ENCODE assay signal across 9 cellular contexts in the genomic region with DNA sequence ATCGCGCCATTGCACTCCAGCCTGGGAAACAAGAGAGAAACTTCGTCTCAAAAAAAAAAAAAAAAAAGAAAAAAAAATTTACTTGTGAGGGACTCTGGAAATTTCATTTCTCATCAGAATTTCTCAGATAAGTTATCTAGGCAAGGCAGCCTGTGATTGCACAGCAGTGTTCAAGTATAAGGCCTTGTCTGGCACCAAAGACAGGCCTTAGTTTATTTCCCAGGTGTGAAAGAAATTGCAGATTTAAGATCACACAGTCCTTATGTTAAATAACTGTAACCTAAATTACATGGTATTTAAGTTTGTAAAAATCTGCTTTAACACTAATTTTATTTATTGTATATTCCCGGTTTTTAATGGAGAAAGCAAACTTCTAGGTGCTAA. TPM values are rescaled to one million over a fixed set of nuclear protein-coding genes. Genes with fewer than 3 reads are reported as not detected.
DNase-seq lines count a peak whose midpoint lies in the region; TF ChIP-seq lines count a peak whose summit lies in the region.
"Had no signal": no experiment of that assay in that cellular context is flagged by ENCODE, and none has a peak within 500 bp of the region (broad histone marks: within the 10 kb centered on the region; RNA-seq: fewer than 3 reads in every experiment).

No MANE protein-coding gene starts in this region.

- WGBS in sigmoid colon, 2 donors = 89 to 91% methylated on average over 4 of the region's 4 CpGs

- H3K9me3 ChIP-seq in sigmoid colon = no peaks in the 10 kb centered on the region

- peak overlapping the region; percentile 99 for H3K27ac ChIP-seq in RWPE1
- H3K27ac ChIP-seq in sigmoid colon = peak overlapping the region; percentile 96 to 99 (median 98)

- POLR2A ChIA-PET in RWPE1 (lab: Yijun Ruan, JAX; ENCODE audit: low non-redundant PET) (no interaction called here), GM10248 (lab: Yijun Ruan, JAX) (no interaction called here)

- TF ChIP-seq POLR2A in sigmoid colon (IDR thresholded peaks at IDR 0.05) = no peak

- peaks cover 0 to 11% (median 7%) of the 10 kb centered on the region in 4 donors for H3K4me1 ChIP-seq in sigmoid colon

- H3K4me3 ChIP-seq in GM12864 (ENCODE audit: low read depth, low read length) (peak overlapping the region; percentile 57; the same call in 1 of the 2 replicates), epithelial cell of proximal tubule (ENCODE audit: low read depth, low read length) (peak overlapping the region; percentile 73), sigmoid colon (no peak overlapping the region)

- CTCF ChIA-PET in RWPE1 (lab: Yijun Ruan, JAX) = no interaction called here
- CTCF ChIA-PET in GM10248 (lab: Yijun Ruan, JAX) = no interaction called here

- DNase-seq in GM12864 (ENCODE audit: low read depth) (no peak), RWPE1 (ENCODE audit: low spot score) (no peak), epithelial cell of proximal tubule (ENCODE audit: low read depth) (no peak), sigmoid colon (no peak), GM10266 (ENCODE audit: extremely low spot score) (no peak), H4 (ENCODE audit: low spot score) (no peak), pons (ENCODE audit: low spot score) (no peak), GM10248 (ENCODE audit: extremely low spot score) (no peak)
- DNase-seq: NCI-H1092 had no signal

- no peaks in the 10 kb centered on the region for H3K27me3 ChIP-seq in sigmoid colon

- H3K36me3 ChIP-seq in sigmoid colon = no peaks in the 10 kb centered on the region

- intact Hi-C loops in sigmoid colon (cut with DNase I) = loop anchor here (2.0 to 10.0 kb wide), 5 partner anchors 35 to 1013 kb away; partner anchors contain the start of gene HFE

- no peak for TF ChIP-seq CTCF in GM12864 (IDR thresholded peaks at IDR 0.05; ENCODE audit: low read depth, low read length, missing control alignments)
- TF ChIP-seq CTCF in RWPE1 (conservative IDR thresholded peaks at IDR 0.05; ENCODE audit: low read depth) = no peak
- TF ChIP-seq CTCF in epithelial cell of proximal tubule (conservative IDR thresholded peaks at IDR 0.05; ENCODE audit: low read depth, low read length) = no peak
- no peak for TF ChIP-seq CTCF in sigmoid colon (IDR thresholded peaks at IDR 0.05)
- no peak for TF ChIP-seq CTCF in GM10266 (IDR thresholded peaks at IDR 0.05; ENCODE audit: control insufficient read depth, insufficient read depth, low read depth, missing control alignments)
- TF ChIP-seq CTCF in GM10248 (IDR thresholded peaks at IDR 0.05; ENCODE audit: control extremely low read depth, extremely low read depth, low read depth, missing control alignments) = no peak

- TF ChIP-seq EP300 in sigmoid colon (IDR thresholded peaks at IDR 0.05) = no peak

RNA-seq across cellular contexts. Expression of gene HFE, which starts 34.8 kb away (rescaled TPM):
- 5.1 and 5.3 TPM in 2 replicates for total RNA-seq in epithelial cell of proximal tubule
- total RNA-seq in sigmoid colon = 1 to 10 TPM; 4.4 to 7.8 (median 4.9) TPM
- 1 to 10 TPM; 1.6 to 6.9 (median 1.8) TPM for polyA plus RNA-seq in sigmoid colon
- total RNA-seq in H4 (2014; rRNA removed; shearing (Covaris generic)) = 7.8 and 13.4 TPM in 2 replicates

Comparison
In these comparisons a context has a peak if more than half of its experiments do, and no peak if none do; other contexts are left out.
1. H3K4me3 ChIP-seq: peak in GM12864 (single experiment) and epithelial cell of proximal tubule (single experiment); none in sigmoid colon (0 of 4).